18 cellular contexts compared by ENCODE assay signal in the genomic region with DNA sequence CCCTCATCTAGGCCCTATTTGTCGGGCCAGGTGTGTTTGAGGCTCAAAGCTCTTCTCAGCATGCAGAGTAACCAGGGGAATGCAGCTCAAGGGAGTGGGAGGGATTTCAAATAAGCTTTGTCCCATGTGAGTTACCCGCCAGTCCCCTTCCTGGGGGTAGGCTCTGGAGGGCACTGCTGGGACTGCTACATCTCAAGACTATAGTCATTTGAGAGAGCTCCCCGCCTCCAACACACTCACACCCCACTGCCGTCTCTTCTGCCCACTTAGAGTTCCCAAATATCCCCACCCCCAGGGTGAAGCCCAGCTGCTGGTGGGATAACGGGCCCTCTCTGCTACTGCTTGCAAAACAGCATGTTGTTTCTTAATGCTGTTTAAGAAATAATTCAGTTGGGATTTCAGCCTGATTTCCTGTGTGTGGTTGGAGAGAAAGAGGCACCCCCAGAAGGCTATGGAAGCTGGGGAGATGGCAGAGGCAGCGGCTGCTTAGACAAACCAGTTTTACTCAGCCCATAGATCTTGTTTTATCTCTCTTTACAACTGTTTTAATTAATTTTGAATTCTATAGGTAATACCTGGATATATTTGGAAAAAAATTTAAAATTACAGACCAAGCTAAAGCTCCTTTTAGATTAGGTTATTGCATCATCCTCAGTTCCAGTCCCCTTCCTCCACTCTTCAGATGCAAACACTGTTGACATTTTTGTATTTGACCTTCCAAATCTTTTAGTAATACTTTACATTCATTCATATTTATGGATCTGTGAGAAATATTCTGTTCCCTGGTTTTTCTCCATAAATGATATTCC. TPM values are rescaled to one million over a fixed set of nuclear protein-coding genes. Genes with fewer than 3 reads are reported as not detected.
DNase-seq lines count a peak whose midpoint lies in the region; ATAC-seq and TF ChIP-seq lines count a peak whose summit lies in the region.
"Had no signal": no experiment of that assay in that cellular context is flagged by ENCODE, and none has a peak within 500 bp of the region (broad histone marks: within the 10 kb centered on the region; RNA-seq: fewer than 3 reads in every experiment).

No MANE protein-coding gene starts in this region.

- no peak overlapping the region for H3K4me3 Mint-ChIP-seq in activated CD8-positive, alpha-beta T cell treated with anti-CD3 and anti-CD28 coated beads for 36 hours
- H3K4me3 Mint-ChIP-seq in T-helper 2 cell treated with Interferon-gamma antibody and Interleukin-4, amounts not matched to agents 5 μg/mL and 100 μg/mL, for 36 hours = no peak overlapping the region
- H3K4me3 Mint-ChIP-seq: IgD-negative memory B cell; stimulated activated effector memory CD8-positive, alpha-beta T cell treated with anti-CD3 and anti-CD28 coated beads, Interleukin-12 subunit alpha, Interleukin-12 subunit beta, amount 100 ng/mL, for 72 hours had no signal

- H3K4me3 ChIP-seq in DND-41 (ENCODE audit: low read depth in 1 of 2, low read length in 2 of 2) = no peak overlapping the region

- peaks cover 8% of the 10 kb centered on the region for H3K27me3 Mint-ChIP-seq in activated CD8-positive, alpha-beta T cell treated with anti-CD3 and anti-CD28 coated beads for 36 hours
- H3K27me3 Mint-ChIP-seq in T-helper 2 cell treated with Interferon-gamma antibody and Interleukin-4, amounts not matched to agents 5 μg/mL and 100 μg/mL, for 36 hours (ENCODE audit: low read depth) = peaks cover 31% of the 10 kb centered on the region

- intact Hi-C loops in activated CD8-positive, alpha-beta T cell treated with anti-CD3 and anti-CD28 coated beads for 36 hours (cut with micrococcal nuclease) = no loop called here

- no peak overlapping the region for H3K9ac ChIP-seq in DND-41 (ENCODE audit: low read depth, low read length)

- POLR2A ChIA-PET in activated CD8-positive, alpha-beta T cell treated with anti-CD3 and anti-CD28 coated beads for 36 hours (lab: Charles Lee) = no interaction called here

- H3K4me1 Mint-ChIP-seq in activated CD8-positive, alpha-beta T cell treated with anti-CD3 and anti-CD28 coated beads for 36 hours (ENCODE audit: low read depth) = peaks cover 4% of the 10 kb centered on the region
- peaks cover under 1% of the 10 kb centered on the region for H3K4me1 Mint-ChIP-seq in T-helper 2 cell treated with Interferon-gamma antibody and Interleukin-4, amounts not matched to agents 5 μg/mL and 100 μg/mL, for 36 hours (ENCODE audit: low read depth)

- H3K9me3 Mint-ChIP-seq in activated CD8-positive, alpha-beta T cell treated with anti-CD3 and anti-CD28 coated beads for 36 hours = no peaks in the 10 kb centered on the region
- H3K9me3 Mint-ChIP-seq in T-helper 2 cell treated with Interferon-gamma antibody and Interleukin-4, amounts not matched to agents 5 μg/mL and 100 μg/mL, for 36 hours = no peaks in the 10 kb centered on the region
- H3K9me3 Mint-ChIP-seq: activated naive CD4-positive, alpha-beta T cell treated with anti-CD3 and anti-CD28 coated beads, Interleukin-2, amount 50 U/mL, for 72 hours; IgD-negative memory B cell; stimulated activated effector memory CD8-positive, alpha-beta T cell treated with anti-CD3 and anti-CD28 coated beads, Interleukin-12 subunit alpha, Interleukin-12 subunit beta, amount 100 ng/mL, for 72 hours had no signal

- H3K9me3 ChIP-seq in DND-41 (ENCODE audit: insufficient read depth, low read length, severe bottlenecking) = no peaks in the 10 kb centered on the region

- no peaks in the 10 kb centered on the region for H3K79me2 ChIP-seq in DND-41 (ENCODE audit: insufficient read depth, low read length)

- H3K27me3 ChIP-seq in DND-41 (ENCODE audit: insufficient read depth, low read length, poor library complexity) = no peaks in the 10 kb centered on the region

- H3K4me2 ChIP-seq in DND-41 (ENCODE audit: insufficient read depth, low read length) = no peak overlapping the region

- H2AFZ ChIP-seq in DND-41 (ENCODE audit: low read depth, low read length) = peak overlapping the region; percentile 52; the same call in 1 of the 2 replicates

- no peaks in the 10 kb centered on the region for H3K36me3 Mint-ChIP-seq in activated CD8-positive, alpha-beta T cell treated with anti-CD3 and anti-CD28 coated beads for 36 hours (ENCODE audit: low read depth)
- H3K36me3 Mint-ChIP-seq in T-helper 2 cell treated with Interferon-gamma antibody and Interleukin-4, amounts not matched to agents 5 μg/mL and 100 μg/mL, for 36 hours (ENCODE audit: low read depth) = no peaks in the 10 kb centered on the region
- H3K36me3 Mint-ChIP-seq: activated naive CD4-positive, alpha-beta T cell treated with anti-CD3 and anti-CD28 coated beads, Interleukin-2, amount 50 U/mL, for 72 hours; IgD-negative memory B cell; stimulated activated effector memory CD8-positive, alpha-beta T cell treated with anti-CD3 and anti-CD28 coated beads, Interleukin-12 subunit alpha, Interleukin-12 subunit beta, amount 100 ng/mL, for 72 hours had no signal

- H4K20me1 ChIP-seq in DND-41 (ENCODE audit: insufficient read depth, low read length) = no peaks in the 10 kb centered on the region

- TF ChIP-seq CTCF in DND-41 (IDR thresholded peaks at IDR 0.05; ENCODE audit: borderline replicate concordance, extremely low read depth, low read length, poor library complexity, severe bottlenecking) = peak; percentile 3
- no peak for TF ChIP-seq CTCF in activated CD8-positive, alpha-beta T cell treated with anti-CD3 and anti-CD28 coated beads for 36 hours (IDR thresholded peaks at IDR 0.05)

- peak overlapping the region; percentile 25 for H3K27ac Mint-ChIP-seq in activated CD8-positive, alpha-beta T cell treated with anti-CD3 and anti-CD28 coated beads for 36 hours
- no peak overlapping the region for H3K27ac Mint-ChIP-seq in T-helper 2 cell treated with Interferon-gamma antibody and Interleukin-4, amounts not matched to agents 5 μg/mL and 100 μg/mL, for 36 hours
- H3K27ac Mint-ChIP-seq: IgD-negative memory B cell; stimulated activated effector memory CD8-positive, alpha-beta T cell treated with anti-CD3 and anti-CD28 coated beads, Interleukin-12 subunit alpha, Interleukin-12 subunit beta, amount 100 ng/mL, for 72 hours had no signal

- DNase-seq in DND-41 (peak; percentile 38), Kasumi-1 (lab: John Stamatoyannopoulos, UW) (peak; percentile 98 to 99), mucosa of gallbladder (ENCODE audit: low spot score) (peak; percentile 3), NAMALWA (ENCODE audit: low spot score) (no peak), T1000 (lab: John Stamatoyannopoulos, UW) (no peak)
- DNase-seq in activated CD8-positive, alpha-beta T cell treated with anti-CD3 and anti-CD28 coated beads for 36 hours = no peak
- DNase-seq in T-helper 2 cell treated with Interferon-gamma antibody and Interleukin-4, amounts not matched to agents 5 μg/mL and 100 μg/mL, for 36 hours (ENCODE audit: low spot score) = no peak
- DNase-seq: activated CD4-positive, alpha-beta T cell treated with anti-CD3 and anti-CD28 coated beads for 1 hour; effector CD4-positive, alpha-beta T cell; GOT3; NCI-H1436 treated with DMSO at 0.1 percent for 48 hours; NCI-H345; occipital lobe had no signal

- no peak overlapping the region; the same call in 1 of the 2 replicates for H3K27ac ChIP-seq in DND-41 (ENCODE audit: low read length)

- no peaks in the 10 kb centered on the region for H3K36me3 ChIP-seq in DND-41 (ENCODE audit: insufficient read depth, low read length)

- ATAC-seq in DND-41 (ENCODE audit: insufficient read depth, low read depth) (peak; percentile 71), GM21576 (IDR thresholded peaks at IDR 0.05; ENCODE audit: unreplicated experiment) (no peak)
- ATAC-seq in activated CD8-positive, alpha-beta T cell treated with anti-CD3 and anti-CD28 coated beads for 36 hours = no peak
- ATAC-seq: activated naive CD4-positive, alpha-beta T cell treated with anti-CD3 and anti-CD28 coated beads, Interleukin-2, amount 50 U/mL, for 72 hours; stimulated activated effector memory CD8-positive, alpha-beta T cell treated with anti-CD3 and anti-CD28 coated beads, Interleukin-12 subunit alpha, Interleukin-12 subunit beta, amount 100 ng/mL, for 72 hours had no signal

- CTCF ChIA-PET in activated CD8-positive, alpha-beta T cell treated with anti-CD3 and anti-CD28 coated beads for 36 hours (lab: Charles Lee) = interaction anchor here (1.6 kb wide), 1 partner anchor 19 kb away, joined by 5 read pairs; no protein-coding TSS in a partner anchor

- H3K4me1 ChIP-seq in DND-41 (ENCODE audit: insufficient read depth, low read length) = peaks cover 22% of the 10 kb centered on the region

RNA-seq across cellular contexts. Expression of gene MPO, which starts 4.1 kb away (rescaled TPM):
- not detected for total RNA-seq in activated CD8-positive, alpha-beta T cell treated with anti-CD3 and anti-CD28 coated beads for 36 hours
- 0.06 TPM for total RNA-seq in mucosa of gallbladder
- total RNA-seq: activated naive CD4-positive, alpha-beta T cell treated with anti-CD3 and anti-CD28 coated beads, Interleukin-2, amount 50 U/mL, for 72 hours; occipital lobe had no signal

RNA-seq across cellular contexts. Expression of gene TSPOAP1, which starts 43.8 kb away (rescaled TPM):
- 10 to 100 TPM; 21.1 to 24.1 TPM for total RNA-seq in activated CD8-positive, alpha-beta T cell treated with anti-CD3 and anti-CD28 coated beads for 36 hours
- 30.2 TPM for total RNA-seq in mucosa of gallbladder

RNA-seq across cellular contexts. Expression of gene LPO, which starts 46.4 kb away (rescaled TPM):
- not detected for total RNA-seq in activated CD8-positive, alpha-beta T cell treated with anti-CD3 and anti-CD28 coated beads for 36 hours
- not detected for total RNA-seq in mucosa of gallbladder
- total RNA-seq: occipital lobe, urinary bladder had no signal

Comparison
In these comparisons a context has a peak if more than half of its experiments do, and no peak if none do; other contexts are left out.
1. DNase-seq: peak in DND-41 (single experiment), Kasumi-1 (2 of 2) and mucosa of gallbladder (single experiment); none in activated CD8-positive, alpha-beta T cell treated with anti-CD3 and anti-CD28 coated beads for 36 hours (single experiment), NAMALWA (single experiment), T-helper 2 cell treated with Interferon-gamma antibody and Interleukin-4, amounts not matched to agents 5 μg/mL and 100 μg/mL, for 36 hours (single experiment) and T1000 (single experiment).